In genomic region chr3:71064288-71064975, GRCh38 we compare ENCODE assay signal across 1 cellular context.
TF ChIP-seq lines count a peak whose summit lies in the region.

No MANE protein-coding gene starts in this region.

TF ChIP-seq in GM12878, 131 proteins besides CTCF, POLR2A, EP300 and RAD21 (continued from another document):
- TF ChIP-seq ZNF592 (IDR thresholded peaks at IDR 0.05) (no peak), CREB1 (IDR thresholded peaks at IDR 0.05; ENCODE audit: low read depth) (no peak), ZNF622 (IDR thresholded peaks at IDR 0.05) (no peak), GATAD2B (conservative IDR thresholded peaks at IDR 0.05; ENCODE audit: low read depth) (no peak)
- TF ChIP-seq, protein P1, sequence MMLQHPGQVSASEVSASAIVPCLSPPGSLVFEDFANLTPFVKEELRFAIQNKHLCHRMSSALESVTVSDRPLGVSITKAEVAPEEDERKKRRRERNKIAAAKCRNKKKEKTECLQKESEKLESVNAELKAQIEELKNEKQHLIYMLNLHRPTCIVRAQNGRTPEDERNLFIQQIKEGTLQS (IDR thresholded peaks at IDR 0.05; ENCODE audit: borderline replicate concordance, extremely low read depth, low read depth, low read length) = no peak
